Comparison of ENCODE assay signal across 16 cellular contexts in genomic region chr6:66825539-66825938, GRCh38.
"Had no signal": no experiment of that assay in that cellular context is flagged by ENCODE, and none has a peak within 500 bp of the region (broad histone marks: within the 10 kb centered on the region; RNA-seq: fewer than 3 reads in every experiment).

No MANE protein-coding gene starts in this region.

- H3K36me3 Mint-ChIP-seq: memory B cell; natural killer cell; stimulated activated naive B cell treated with anti-CD40 and anti-IgM and Interleukin-4, amounts not matched to agents 10 μg/mL and 1 μg/mL and 100 μg/mL, for 72 hours had no signal

- DNase-seq: dorsolateral prefrontal cortex; effector CD4-positive, alpha-beta T cell; head of caudate nucleus; left ventricle myocardium superior; lower lobe of right lung; natural killer cell; right lobe of liver; small intestine; stimulated activated CD4-positive, alpha-beta T cell treated with anti-CD3 and anti-CD28 coated beads, Interleukin-15, amount 100 ng/mL, for 24 hours; stimulated activated CD4-positive, alpha-beta T cell treated with anti-CD3 and anti-CD28 coated beads, Interleukin-2, amount 100 ng/mL, for 48 hours; stimulated activated naive B cell treated with anti-CD40 and anti-IgM and Interleukin-4, amounts not matched to agents 10 μg/mL and 1 μg/mL and 100 μg/mL, for 72 hours; upper lobe of left lung had no signal

- H3K4me1 Mint-ChIP-seq: memory B cell; natural killer cell; neural crest cell; stimulated activated naive B cell treated with anti-CD40 and anti-IgM and Interleukin-4, amounts not matched to agents 10 μg/mL and 1 μg/mL and 100 μg/mL, for 72 hours had no signal

- H3K27me3 Mint-ChIP-seq: memory B cell; stimulated activated naive B cell treated with anti-CD40 and anti-IgM and Interleukin-4, amounts not matched to agents 10 μg/mL and 1 μg/mL and 100 μg/mL, for 72 hours; stimulated activated naive CD8-positive, alpha-beta T cell treated with anti-CD3 and anti-CD28 coated beads, Interleukin-15, Interleukin-2, amounts not matched to agents 100 ng/mL and 50 ng/mL, for 24 hours had no signal

- H3K27ac Mint-ChIP-seq: memory B cell; natural killer cell; progenitor cell of endocrine pancreas; stimulated activated naive B cell treated with anti-CD40 and anti-IgM and Interleukin-4, amounts not matched to agents 10 μg/mL and 1 μg/mL and 100 μg/mL, for 72 hours; stimulated activated naive CD8-positive, alpha-beta T cell treated with anti-CD3 and anti-CD28 coated beads, Interleukin-15, Interleukin-2, amounts not matched to agents 100 ng/mL and 50 ng/mL, for 24 hours had no signal

- H3K4me3 Mint-ChIP-seq: memory B cell; natural killer cell; neural crest cell; stimulated activated naive B cell treated with anti-CD40 and anti-IgM and Interleukin-4, amounts not matched to agents 10 μg/mL and 1 μg/mL and 100 μg/mL, for 72 hours; stimulated activated naive CD8-positive, alpha-beta T cell treated with anti-CD3 and anti-CD28 coated beads, Interleukin-15, Interleukin-2, amounts not matched to agents 100 ng/mL and 50 ng/mL, for 24 hours had no signal

- ATAC-seq: left ventricle myocardium superior; lower lobe of right lung; natural killer cell; right lobe of liver; stimulated activated naive B cell treated with anti-CD40 and anti-IgM and Interleukin-4, amounts not matched to agents 10 μg/mL and 1 μg/mL and 100 μg/mL, for 72 hours had no signal
